Comparison of ENCODE assay signal across 8 cellular contexts in the genomic region with DNA sequence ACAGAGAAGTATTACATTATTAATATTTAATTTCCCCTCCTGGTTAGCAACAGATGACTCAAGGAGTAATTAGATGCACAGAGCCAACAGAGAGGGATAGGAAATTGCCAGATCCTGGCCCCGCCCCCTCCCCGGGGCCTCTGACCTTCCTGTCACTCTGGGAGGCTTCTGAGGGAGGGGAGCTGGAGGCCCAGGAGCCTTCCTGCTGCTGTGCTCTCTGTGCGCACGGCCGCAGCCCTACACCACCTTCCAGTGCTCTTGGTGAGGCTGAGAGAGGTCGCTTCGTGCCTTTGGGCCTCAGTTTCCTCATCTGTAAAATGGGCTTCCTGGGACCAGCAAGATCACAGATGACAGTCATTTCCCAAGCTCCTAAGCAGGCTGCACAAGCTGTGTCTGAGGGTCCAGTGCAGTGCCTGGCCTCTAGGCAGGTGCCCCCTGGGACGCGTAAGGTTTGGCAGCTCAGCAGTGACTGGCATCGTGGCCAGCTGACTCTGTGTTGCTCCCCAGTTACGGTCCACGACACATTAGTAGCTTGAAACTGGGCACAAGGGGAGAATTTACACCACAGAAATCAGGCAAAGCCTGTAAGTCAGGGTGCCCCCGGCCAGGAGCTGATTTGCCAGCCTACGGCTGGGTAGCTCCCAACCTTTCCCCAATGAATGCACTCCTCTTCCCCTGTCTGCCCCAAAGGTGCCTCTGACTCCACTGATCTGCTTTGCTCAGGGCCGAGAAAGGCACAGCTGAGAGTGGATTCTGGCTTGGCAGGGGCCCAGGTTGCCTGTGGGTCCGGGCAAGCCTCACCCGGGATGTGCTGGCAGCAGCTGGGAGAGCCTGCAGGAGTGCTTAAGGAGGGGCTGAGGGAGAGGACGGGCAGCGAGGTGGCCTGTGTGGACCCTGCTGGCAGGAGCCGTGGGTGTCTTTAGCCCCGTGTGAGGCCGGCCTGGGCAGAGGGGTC. TPM values are rescaled to one million over a fixed set of nuclear protein-coding genes. Genes with fewer than 3 reads are reported as not detected.
DNase-seq lines count a peak whose midpoint lies in the region; ATAC-seq and TF ChIP-seq lines count a peak whose summit lies in the region.

No MANE protein-coding gene starts in this region.

- H3K36me3 ChIP-seq in OCI-LY3 (replicated peaks; ENCODE audit: low read depth, low read length) = peaks cover 2% of the 10 kb centered on the region
- no peaks in the 10 kb centered on the region for H3K36me3 ChIP-seq in mucosa of descending colon (ENCODE audit: low read depth)

- H3K36me3 Mint-ChIP-seq in activated naive CD4-positive, alpha-beta T cell treated with anti-CD3 and anti-CD28 coated beads for 36 hours (ENCODE audit: low read depth) = peaks cover 17% of the 10 kb centered on the region

- intact Hi-C loops in activated naive CD4-positive, alpha-beta T cell treated with anti-CD3 and anti-CD28 coated beads for 36 hours (cut with micrococcal nuclease) = loop anchor here (1.0 to 10.0 kb wide), 4 partner anchors 126 to 722 kb away; partner anchors contain the start of genes GUCD1, MIF and SNRPD3
- intact Hi-C loops in mucosa of descending colon (cut with DNase I, micrococcal nuclease) = loop anchor here (10.0 kb wide), 2 partner anchors 85 to 95 kb away; no protein-coding TSS in a partner anchor

- DNase-seq in GM10248 (ENCODE audit: extremely low spot score) (peak; percentile 65), mucosa of descending colon (peak in 2 of 3 donors; percentile 52 to 78), NCI-H2029 (lab: John Stamatoyannopoulos, UW) (no peak), NCI-H510A treated with DMSO at 0.1 percent for 48 hours (lab: John Stamatoyannopoulos, UW) (no peak), NCI-H1436 treated with DMSO at 0.1 percent for 48 hours (lab: John Stamatoyannopoulos, UW) (no peak), NCI-H748 treated with DMSO at 0.1 percent for 48 hours (lab: John Stamatoyannopoulos, UW) (no peak)
- DNase-seq in activated naive CD4-positive, alpha-beta T cell treated with anti-CD3 and anti-CD28 coated beads for 36 hours = peak; percentile 93

- CTCF ChIA-PET in GM10248 (lab: Yijun Ruan, JAX) = interaction anchor here (1.8 to 2.2 kb wide), 2 partner anchors 54 to 73 kb away, joined by 5 to 9 read pairs; no protein-coding TSS in a partner anchor
- CTCF ChIA-PET in activated naive CD4-positive, alpha-beta T cell treated with anti-CD3 and anti-CD28 coated beads for 36 hours (lab: Charles Lee) = interaction anchor here (0.6 to 2.8 kb wide), 5 partner anchors 8 to 94 kb away, joined by 3 to 10 read pairs (median 4); no protein-coding TSS in a partner anchor

- H3K9me3 Mint-ChIP-seq in activated naive CD4-positive, alpha-beta T cell treated with anti-CD3 and anti-CD28 coated beads for 36 hours = no peaks in the 10 kb centered on the region

- no peak overlapping the region for H3K9ac ChIP-seq in OCI-LY3 (ENCODE audit: low read length)

- peak overlapping the region; percentile 69 for H3K4me3 ChIP-seq in OCI-LY3 (ENCODE audit: low read length)
- no peak overlapping the region for H3K4me3 ChIP-seq in mucosa of descending colon

- H3K4me1 ChIP-seq in OCI-LY3 (ENCODE audit: low read length) = peaks cover 90% of the 10 kb centered on the region
- H3K4me1 ChIP-seq in mucosa of descending colon (ENCODE audit: low read depth) = peaks cover 35% of the 10 kb centered on the region

- no peaks in the 10 kb centered on the region for H4K20me1 ChIP-seq in OCI-LY3 (ENCODE audit: insufficient read depth, low read length)

- H3K4me3 Mint-ChIP-seq in activated naive CD4-positive, alpha-beta T cell treated with anti-CD3 and anti-CD28 coated beads for 36 hours = peak overlapping the region; percentile 84

- peak overlapping the region; percentile 94 for H3K4me2 ChIP-seq in OCI-LY3 (ENCODE audit: low read length)

- H3K27me3 ChIP-seq in OCI-LY3 (ENCODE audit: low read depth, low read length) = peaks cover 20% of the 10 kb centered on the region

- POLR2A ChIA-PET in GM10248 (lab: Yijun Ruan, JAX) = interaction anchor here (0.8 kb wide), 1 partner anchor 75 kb away, joined by 3 read pairs; no protein-coding TSS in a partner anchor

- peaks cover 13% of the 10 kb centered on the region; the same call in 1 of the 2 replicates for H3K79me2 ChIP-seq in OCI-LY3 (ENCODE audit: low read length)

- H2AFZ ChIP-seq in OCI-LY3 (ENCODE audit: low read depth, low read length) = no peak overlapping the region

- H3K27me3 Mint-ChIP-seq in activated naive CD4-positive, alpha-beta T cell treated with anti-CD3 and anti-CD28 coated beads for 36 hours (ENCODE audit: low read depth) = no peaks in the 10 kb centered on the region

- H3K9me3 ChIP-seq in OCI-LY3 (ENCODE audit: insufficient read depth, low read length) (no peaks in the 10 kb centered on the region), mucosa of descending colon (no peaks in the 10 kb centered on the region)

- H3K27ac Mint-ChIP-seq in activated naive CD4-positive, alpha-beta T cell treated with anti-CD3 and anti-CD28 coated beads for 36 hours = peak overlapping the region; percentile 96

- H3K4me1 Mint-ChIP-seq in activated naive CD4-positive, alpha-beta T cell treated with anti-CD3 and anti-CD28 coated beads for 36 hours (ENCODE audit: low read depth) = peaks cover 76% of the 10 kb centered on the region

- ATAC-seq in mucosa of descending colon = no peak

- no peak overlapping the region for H3K27ac ChIP-seq in OCI-LY3 (ENCODE audit: low read length)

- no peak for TF ChIP-seq CTCF in GM10248 (IDR thresholded peaks at IDR 0.05; ENCODE audit: control extremely low read depth, extremely low read depth, low read depth, missing control alignments)
- no peak for TF ChIP-seq CTCF in OCI-LY3 (IDR thresholded peaks at IDR 0.05; ENCODE audit: low read depth, low read length)
- TF ChIP-seq CTCF in mucosa of descending colon (IDR thresholded peaks at IDR 0.05) = no peak

RNA-seq across cellular contexts. Expression of gene ADORA2A, which starts 2.3 kb away (rescaled TPM):
- 10 to 100 TPM; 37.6 to 38.0 TPM for total RNA-seq in activated naive CD4-positive, alpha-beta T cell treated with anti-CD3 and anti-CD28 coated beads for 36 hours
- 1 to 10 TPM; 2.1 to 4.0 (median 3.6) TPM for total RNA-seq in mucosa of descending colon

Comparison
In these comparisons a context has a peak if more than half of its experiments do, and no peak if none do; other contexts are left out.
1. DNase-seq: peak in GM10248 (single experiment), activated naive CD4-positive, alpha-beta T cell treated with anti-CD3 and anti-CD28 coated beads for 36 hours (single experiment) and mucosa of descending colon (2 of 3); none in NCI-H2029 (single experiment), NCI-H510A treated with DMSO at 0.1 percent for 48 hours (single experiment), NCI-H1436 treated with DMSO at 0.1 percent for 48 hours (single experiment) and NCI-H748 treated with DMSO at 0.1 percent for 48 hours (single experiment).
2. RNA of gene ADORA2A, which starts 2.3 kb away (total RNA-seq): 37.6 to 38.0 TPM in activated naive CD4-positive, alpha-beta T cell treated with anti-CD3 and anti-CD28 coated beads for 36 hours; 2.1 to 4.0 TPM in mucosa of descending colon; every median in the first group is over 4 times any median in the second.